23 cellular contexts compared by ENCODE assay signal in genomic region chr15:79957741-79958140, GRCh38. TPM values are rescaled to one million over a fixed set of nuclear protein-coding genes. Genes with fewer than 3 reads are reported as not detected.
DNase-seq lines count a peak whose midpoint lies in the region; ATAC-seq, FAIRE-seq and TF ChIP-seq lines count a peak whose summit lies in the region.
"Had no signal": no experiment of that assay in that cellular context is flagged by ENCODE, and none has a peak within 500 bp of the region (broad histone marks: within the 10 kb centered on the region; RNA-seq: fewer than 3 reads in every experiment).

No MANE protein-coding gene starts in this region.

- no peak for TF ChIP-seq RAD21 in HepG2 (CRISPR knock-in tag; IDR thresholded peaks at IDR 0.05)

- H3K9ac ChIP-seq in HepG2 (ENCODE audit: insufficient read depth, low read depth, low read length) = no peak overlapping the region
- H3K9ac ChIP-seq: KMS-11 had no signal

- TF ChIP-seq EP300 in HepG2 (IDR thresholded peaks at IDR 0.05; ENCODE audit: low read depth in 2 of 2, low read length in 2 of 2) (no peak), HepG2 (CRISPR knock-in tag; IDR thresholded peaks at IDR 0.05; ENCODE audit: borderline replicate concordance) (no peak), sigmoid colon (IDR thresholded peaks at IDR 0.05) (no peak), stomach (IDR thresholded peaks at IDR 0.05) (no peak)

- H3K27me3 Mint-ChIP-seq in T-helper 17 cell = no peaks in the 10 kb centered on the region
- H3K27me3 Mint-ChIP-seq: CD8-positive, alpha-beta memory T cell had no signal

- TF ChIP-seq POLR2A in right lobe of liver (IDR thresholded peaks at IDR 0.05) (no peak), HepG2 (IDR thresholded peaks at IDR 0.05; ENCODE audit: insufficient read depth in 1 of 2, low read depth in 2 of 2, low read length in 2 of 2) (no peak), sigmoid colon (IDR thresholded peaks at IDR 0.05) (no peak), stomach (IDR thresholded peaks at IDR 0.05) (no peak)

- TF ChIP-seq CTCF in right lobe of liver (IDR thresholded peaks at IDR 0.05) (no peak), HepG2 (CRISPR knock-in tag; IDR thresholded peaks at IDR 0.05) (no peak), sigmoid colon (IDR thresholded peaks at IDR 0.05) (no peak), stomach (IDR thresholded peaks at IDR 0.05) (no peak)

- H3K4me3 Mint-ChIP-seq in T-helper 17 cell = peak overlapping the region; percentile 49
- H3K4me3 Mint-ChIP-seq: CD8-positive, alpha-beta memory T cell; HFFc6 had no signal

- in situ Hi-C loops in HepG2 (cut with HindIII; ENCODE audit: extremely low pct_ligation_motif_present, low pct_unique_long_range_greater_than_20kb) = no loop called here

- H3K27ac ChIP-seq in right lobe of liver = peak overlapping the region in 2 of 3 donors; percentile 42 to 77
- no peak overlapping the region for H3K27ac ChIP-seq in HepG2 (ENCODE audit: extremely low read length, insufficient read depth, low read length)
- no peak overlapping the region for H3K27ac ChIP-seq in sigmoid colon
- no peak overlapping the region for H3K27ac ChIP-seq in stomach
- H3K27ac ChIP-seq: C4-2B, HL-60, KMS-11 had no signal

- no peaks in the 10 kb centered on the region for H3K36me3 Mint-ChIP-seq in T-helper 17 cell (ENCODE audit: low read depth)

- H3K4me1 ChIP-seq in right lobe of liver = peaks cover 0 to 30% (median 2%) of the 10 kb centered on the region in 4 donors
- peaks cover 31% of the 10 kb centered on the region for H3K4me1 ChIP-seq in HepG2 (ENCODE audit: insufficient read depth, low read length)
- no peaks in the 10 kb centered on the region for H3K4me1 ChIP-seq in sigmoid colon
- H3K4me1 ChIP-seq in stomach = peaks cover 0 to 7% (median 0%) of the 10 kb centered on the region in 4 donors

- ATAC-seq in right lobe of liver = no peak
- ATAC-seq in HepG2 = no peak
- no peak for ATAC-seq in T-helper 17 cell
- ATAC-seq in GM21528 (IDR thresholded peaks at IDR 0.05; ENCODE audit: low FRiP score, unreplicated experiment) = no peak
- ATAC-seq: Panc1, SK-N-SH treated with all-trans-retinoic acid at 6 μM for 48 hours had no signal

- H3K36me3 ChIP-seq in right lobe of liver (no peaks in the 10 kb centered on the region), HepG2 (replicated peaks in 1 of 2; ENCODE audit: control insufficient read depth in 1 of 2, insufficient read depth in 2 of 2, low read length in 2 of 2) (no peaks in the 10 kb centered on the region), sigmoid colon (no peaks in the 10 kb centered on the region), stomach (no peaks in the 10 kb centered on the region)

- intact Hi-C loops in right lobe of liver (cut with DNase I) = no loop called here
- intact Hi-C loops in HepG2 (cut with micrococcal nuclease; ENCODE audit: unreplicated experiment) = no loop called here
- intact Hi-C loops in sigmoid colon (cut with DNase I) = no loop called here
- intact Hi-C loops in stomach (cut with DNase I; ENCODE audit: low total_unique reads) = no loop called here

- H3K27ac Mint-ChIP-seq in T-helper 17 cell = no peak overlapping the region
- H3K27ac Mint-ChIP-seq: CD8-positive, alpha-beta memory T cell; HFFc6 had no signal

- no peak overlapping the region for H2AFZ ChIP-seq in HepG2 (ENCODE audit: low read length)

- H3K4me2 ChIP-seq in HepG2 (ENCODE audit: low read depth, low read length) = no peak overlapping the region
- H3K4me2 ChIP-seq: KMS-11 had no signal

- H3K4me3 ChIP-seq in right lobe of liver = no peak overlapping the region
- H3K4me3 ChIP-seq in HepG2 (replicated peaks in 1 of 3; ENCODE audit: insufficient read depth in 1 of 3, low read depth in 2 of 3, low read length in 3 of 3) = no peak overlapping the region
- no peak overlapping the region for H3K4me3 ChIP-seq in sigmoid colon
- H3K4me3 ChIP-seq in stomach = no peak overlapping the region

- no peaks in the 10 kb centered on the region for H4K20me1 ChIP-seq in HepG2 (ENCODE audit: insufficient read depth, low read length)

- peaks cover 20% of the 10 kb centered on the region for H3K4me1 Mint-ChIP-seq in T-helper 17 cell

- no peaks in the 10 kb centered on the region for H3K9me3 ChIP-seq in right lobe of liver
- no peaks in the 10 kb centered on the region for H3K9me3 ChIP-seq in HepG2 (ENCODE audit: low read length)
- no peaks in the 10 kb centered on the region for H3K9me3 ChIP-seq in T-helper 17 cell (ENCODE audit: control insufficient read depth, low read length, poor library complexity, severe bottlenecking)
- no peaks in the 10 kb centered on the region for H3K9me3 ChIP-seq in sigmoid colon
- no peaks in the 10 kb centered on the region for H3K9me3 ChIP-seq in stomach

- CTCF ChIA-PET in HepG2 (lab: Yijun Ruan, JAX; ENCODE audit: low intra/inter-chr PET ratio, low total read pairs) = no interaction called here

- FAIRE-seq in HepG2 (lab: Jason Lieb, UNC) = no peak

- POLR2A ChIA-PET in HepG2 (lab: Yijun Ruan, JAX) = no interaction called here

- BruUV-seq in HepG2 (replicated peaks; lab: Mats Ljungman, UMichigan) = no TSS peak

- H3K27me3 ChIP-seq in right lobe of liver (no peaks in the 10 kb centered on the region), HepG2 (ENCODE audit: control insufficient read depth in 1 of 2, insufficient read depth in 2 of 2, low read length in 2 of 2) (no peaks in the 10 kb centered on the region), sigmoid colon (no peaks in the 10 kb centered on the region), stomach (no peaks in the 10 kb centered on the region)

- H3K79me2 ChIP-seq in HepG2 (ENCODE audit: insufficient read depth, low read length) = no peaks in the 10 kb centered on the region

- DNase-seq in right lobe of liver (no peak), HepG2 (ENCODE audit: low spot score) (no peak), T-helper 17 cell (no peak), iris pigment epithelial cell (ENCODE audit: low read depth) (peak; percentile 67), sigmoid colon (no peak), stomach (no peak)
- DNase-seq: CD8-positive, alpha-beta memory T cell; GF-D8; H7; HFFc6; NCI-H1092; NCI-H1436; NCI-H1930 had no signal

TF ChIP-seq in HepG2, 621 proteins besides CTCF, POLR2A, EP300 and RAD21 (continues in another document):
- no peak for TF ChIP-seq ZNF263 (CRISPR knock-in tag; IDR thresholded peaks at IDR 0.05)
- TF ChIP-seq DDIT3 (CRISPR knock-in tag; IDR thresholded peaks at IDR 0.05) = no peak
- no peak for TF ChIP-seq MAFK (conservative IDR thresholded peaks at IDR 0.05 in 1 of 2, IDR thresholded peaks at IDR 0.05 in 1 of 2; ENCODE audit: low read length in 2 of 2)
- no peak for TF ChIP-seq RORA (CRISPR knock-in tag; IDR thresholded peaks at IDR 0.05)
- no peak for TF ChIP-seq GMEB2 (CRISPR knock-in tag; IDR thresholded peaks at IDR 0.05; ENCODE audit: low read depth)
- no peak for TF ChIP-seq CENPX (CRISPR knock-in tag; IDR thresholded peaks at IDR 0.05)
- no peak for TF ChIP-seq KDM2A (CRISPR knock-in tag; IDR thresholded peaks at IDR 0.05; ENCODE audit: borderline replicate concordance, low read depth)
- TF ChIP-seq SMAD3 (CRISPR knock-in tag; IDR thresholded peaks at IDR 0.05) = no peak
- no peak for TF ChIP-seq ZNF724P (CRISPR knock-in tag; IDR thresholded peaks at IDR 0.05; ENCODE audit: borderline replicate concordance)

RNA-seq across cellular contexts. Expression of gene BCL2A1, which starts 13.3 kb away (rescaled TPM):
- total RNA-seq in right lobe of liver (1 to 10 TPM in 4 of 6 experiments, under 1 TPM in 2; 0.26 to 6.9 (median 1.8) TPM), HepG2 (2016; rRNA removed; fragmentation: Illumina TruSeq; extraction: Trizol) (0.31 and 0.97 TPM in 2 replicates), T-helper 17 cell (10 to 100 TPM; 23.3 to 27.0 TPM), sigmoid colon (1 to 10 TPM in 1 of 4 donors, not detected in 3; 1.9 TPM), stomach (10 to 100 TPM in 1 of 5 donors, 1 to 10 TPM in 1, under 1 TPM in 1, not detected in 2; 0.87 to 12.5 (median 2.8) TPM)
- 0.30 and 0.44 TPM in 2 replicates for total RNA-seq in HepG2 (2016; cell fraction: cytosol; rRNA removed; fragmentation: Illumina TruSeq; extraction: Trizol; ENCODE audit: low read depth)
- total RNA-seq in HepG2 (2016; cell fraction: insoluble cytoplasmic fraction; rRNA removed; fragmentation: Illumina TruSeq; extraction: Trizol) = 0.24 and 0.89 TPM in 2 replicates
- 0.31 TPM in 1 of 2 replicates, not detected in the other for total RNA-seq in HepG2 (2016; cell fraction: membrane; rRNA removed; fragmentation: Illumina TruSeq; extraction: Trizol)
- 0.53 TPM in 1 of 2 replicates, not detected in the other for total RNA-seq in HepG2 (2016; cell fraction: nucleus; rRNA removed; fragmentation: Illumina TruSeq; extraction: Trizol)
- polyA plus RNA-seq in HepG2 (2011; rRNA removed) (0.08 and 0.21 TPM in 2 replicates), sigmoid colon (10 to 100 TPM in 1 of 3 donors, 1 to 10 TPM in 2; 3.6 to 19.4 (median 9.6) TPM), stomach (10 to 100 TPM in 1 of 3 donors, 1 to 10 TPM in 2; 3.8 to 29.4 (median 4.4) TPM)
- polyA plus RNA-seq in HepG2 (2011; cell fraction: cytosol; rRNA removed) = 0.25 and 0.49 TPM in 2 replicates
- not detected in 2 replicates for polyA plus RNA-seq in HepG2 (2011; cell fraction: nucleus; rRNA removed)
- polyA plus RNA-seq in HepG2 (2012) = not detected in 2 replicates
- polyA plus RNA-seq in HepG2 (2016; cell fraction: cytosol; fragmentation: Illumina TruSeq; extraction: Trizol; ENCODE audit: low read depth) = 0.27 and 0.36 TPM in 2 replicates
- 0.25 and 0.56 TPM in 2 replicates for polyA plus RNA-seq in HepG2 (2016; cell fraction: insoluble cytoplasmic fraction; fragmentation: Illumina TruSeq; extraction: Trizol; ENCODE audit: low read depth)
- polyA plus RNA-seq in HepG2 (2016; cell fraction: membrane; fragmentation: Illumina TruSeq; extraction: Trizol; ENCODE audit: low read depth) = 0.29 and 0.38 TPM in 2 replicates
- not detected in 2 replicates for polyA plus RNA-seq in HepG2 (2016; cell fraction: nucleus; fragmentation: Illumina TruSeq; extraction: Trizol; ENCODE audit: insufficient read depth, low read depth)
- 0.30 TPM in 1 of 2 replicates, not detected in the other for polyA minus RNA-seq in HepG2 (2011; rRNA and poly(A)+ RNA removed; ENCODE audit: low replicate concordance)
- not detected in 2 replicates for polyA minus RNA-seq in HepG2 (2011; cell fraction: cytosol; rRNA and poly(A)+ RNA removed)
- polyA minus RNA-seq in HepG2 (2011; cell fraction: nucleus; rRNA and poly(A)+ RNA removed) = not detected in 2 replicates
- total RNA-seq: A172, H7, HT-29, MCF 10A, NCI-H460 had no signal

Comparison
In these comparisons a context has a peak if more than half of its experiments do, and no peak if none do; other contexts are left out.
1. H3K27ac ChIP-seq: peak in right lobe of liver (2 of 3); none in HepG2 (single experiment), sigmoid colon (0 of 4) and stomach (0 of 5).